ENCODE assay signal across 8 cellular contexts in the genomic region with DNA sequence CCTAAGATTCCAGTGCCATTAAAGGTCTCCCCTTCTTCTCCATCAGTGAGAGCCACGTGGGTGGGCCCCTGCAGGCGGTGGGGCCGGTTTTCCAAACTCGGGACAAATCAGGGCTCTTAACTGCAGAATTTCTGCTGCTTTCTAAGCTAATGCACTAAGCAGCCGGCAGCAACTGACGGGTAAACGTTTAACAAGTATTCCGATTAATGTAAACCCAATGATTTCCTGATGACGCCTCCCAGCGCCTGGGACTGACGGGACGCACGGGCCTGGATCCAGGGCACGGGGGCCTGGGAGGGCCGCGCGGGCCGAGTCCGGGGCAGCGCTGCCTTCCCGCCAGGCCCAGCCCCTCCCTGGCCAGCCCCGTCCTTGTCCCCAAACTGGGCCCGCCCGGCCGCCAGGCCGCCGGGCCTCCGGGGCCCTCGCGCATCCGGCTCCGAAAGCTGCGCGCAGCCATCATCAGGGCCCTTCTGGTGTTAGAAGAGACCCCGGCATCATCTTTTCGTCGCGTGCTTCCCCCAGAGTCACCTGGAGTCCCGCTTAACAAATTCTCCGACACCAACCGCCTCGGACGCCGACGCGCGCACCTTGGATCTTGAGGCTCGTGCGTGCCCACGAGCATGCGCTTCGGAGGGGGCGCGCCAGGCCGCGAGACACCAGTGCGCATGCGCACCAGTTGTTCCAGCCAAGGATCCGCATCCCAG. TPM values are rescaled to one million over a fixed set of nuclear protein-coding genes. Genes with fewer than 3 reads are reported as not detected.
A peak's percentile ranks its signal among the peaks of the same experiment; 100 is the strongest.
DNase-seq lines count a peak whose midpoint lies in the region; ATAC-seq and TF ChIP-seq lines count a peak whose summit lies in the region.

A gene (minus strand): TSS at position 616 of the 704 bp plus-strand sequence. CDS start 1,812 bp downstream, outside the sequence.

- H3K27me3 ChIP-seq in liver (ENCODE audit: control insufficient read depth in 4 of 4, insufficient read depth in 4 of 4, low read length in 3 of 4): no peaks in the 10 kb centered on the region

- peaks cover 70% of the 10 kb centered on the region for H3K4me1 Mint-ChIP-seq in activated CD4-positive, alpha-beta memory T cell treated with anti-CD3 and anti-CD28 coated beads for 36 hours (ENCODE audit: low read depth)

- H3K4me3 ChIP-seq in liver (ENCODE audit: low read depth in 1 of 3, low read length in 3 of 3): peak within 1 kb of the TSS; percentile 61 to 84 (median 74)

- peak; percentile 63 for ATAC-seq in GM19043 (IDR thresholded peaks at IDR 0.05; ENCODE audit: low read depth, unreplicated experiment)
- peak; percentile 49 for ATAC-seq in HG03469 (IDR thresholded peaks at IDR 0.05; ENCODE audit: unreplicated experiment)

- no peaks in the 10 kb centered on the region for H3K36me3 ChIP-seq in liver (ENCODE audit: control insufficient read depth in 4 of 4, insufficient read depth in 3 of 4, low read depth in 1 of 4, low read length in 3 of 4)

- CTCF ChIA-PET in activated CD4-positive, alpha-beta memory T cell treated with anti-CD3 and anti-CD28 coated beads for 36 hours (lab: Charles Lee): interaction anchor here (0.5 to 2.4 kb wide), 4 partner anchors 29 to 288 kb away, joined by 3 to 7 read pairs (median 3); no protein-coding TSS in a partner anchor

- H3K4me3 Mint-ChIP-seq in activated CD4-positive, alpha-beta memory T cell treated with anti-CD3 and anti-CD28 coated beads for 36 hours: peak within 1 kb of the TSS; percentile 92

- TF ChIP-seq CTCF in liver (IDR thresholded peaks at IDR 0.05; ENCODE audit: low read depth, low read length, missing input control): no peak

- no peak for TF ChIP-seq RAD21 in liver (IDR thresholded peaks at IDR 0.05)

- POLR2A ChIA-PET in activated CD4-positive, alpha-beta memory T cell treated with anti-CD3 and anti-CD28 coated beads for 36 hours (lab: Charles Lee): no interaction called here

- peaks cover 40% of the 10 kb centered on the region for H3K36me3 Mint-ChIP-seq in activated CD4-positive, alpha-beta memory T cell treated with anti-CD3 and anti-CD28 coated beads for 36 hours

- WGBS in liver: under 1% methylated on average over 59 of the region's 59 CpGs

- peak within 1 kb of the TSS; percentile 86 for H3K27ac Mint-ChIP-seq in activated CD4-positive, alpha-beta memory T cell treated with anti-CD3 and anti-CD28 coated beads for 36 hours

- DNase-seq in AG08395 (ENCODE audit: low spot score) (peak; percentile 96), NCI-H748 (lab: John Stamatoyannopoulos, UW; ENCODE audit: unreplicated experiment) (peak; percentile 93), dermis microvascular lymphatic vessel endothelial cell (ENCODE audit: low read depth in 2 of 2) (peak; percentile 50 to 80)
- DNase-seq in activated CD4-positive, alpha-beta memory T cell treated with anti-CD3 and anti-CD28 coated beads for 36 hours: peak; percentile 82
- DNase-seq in stimulated activated CD4-positive, alpha-beta T cell treated with anti-CD3 and anti-CD28 coated beads, Interleukin-4, amount 100 ng/mL, for 1 hour: peak; percentile 82

- peak within 1 kb of the TSS; percentile 90 to 92 for H3K9ac ChIP-seq in liver (ENCODE audit: low read depth in 1 of 2, low read length in 2 of 2)

- H3K27ac ChIP-seq in liver (ENCODE audit: low read depth in 1 of 2, low read length in 2 of 2): peak within 1 kb of the TSS; percentile 94 to 96

- intact Hi-C loops in activated CD4-positive, alpha-beta memory T cell treated with anti-CD3 and anti-CD28 coated beads for 36 hours (cut with micrococcal nuclease): loop anchor here (2.0 kb wide), 1 partner anchor 14 kb away; a partner anchor contains a TSS

- peaks cover 0 to 7% (median 5%) of the 10 kb centered on the region in 4 donors for H3K4me1 ChIP-seq in liver (ENCODE audit: control insufficient read depth in 4 of 4, insufficient read depth in 4 of 4, low read length in 3 of 4)

- H3K9me3 ChIP-seq in liver (ENCODE audit: control insufficient read depth in 4 of 4, low read length in 3 of 4): no peaks in the 10 kb centered on the region

- H3K9me3 Mint-ChIP-seq in activated CD4-positive, alpha-beta memory T cell treated with anti-CD3 and anti-CD28 coated beads for 36 hours: no peaks in the 10 kb centered on the region

- H3K27me3 Mint-ChIP-seq in activated CD4-positive, alpha-beta memory T cell treated with anti-CD3 and anti-CD28 coated beads for 36 hours: no peaks in the 10 kb centered on the region

TF ChIP-seq in liver, 16 proteins besides CTCF, POLR2A, EP300 and RAD21:
- TF ChIP-seq GABPA (IDR thresholded peaks at IDR 0.05 in 1 of 2, conservative IDR thresholded peaks at IDR 0.05 in 1 of 2) (no peak), YY1 (IDR thresholded peaks at IDR 0.05) (peak; percentile 22), SP1 (IDR thresholded peaks at IDR 0.05) (no peak), RXRA (IDR thresholded peaks at IDR 0.05) (peak in 1 of 2 donors; percentile 80), JUND (IDR thresholded peaks at IDR 0.05) (no peak), NR2F2 (IDR thresholded peaks at IDR 0.05) (no peak), HNF4G (IDR thresholded peaks at IDR 0.05) (no peak), EGR1 (IDR thresholded peaks at IDR 0.05; ENCODE audit: low read depth in 2 of 2) (no peak), FOXA2 (IDR thresholded peaks at IDR 0.05) (no peak), FOXA1 (IDR thresholded peaks at IDR 0.05) (no peak), HNF4A (conservative IDR thresholded peaks at IDR 0.05) (peak; percentile 29 to 42), TAF1 (conservative IDR thresholded peaks at IDR 0.05) (no peak)
- TF ChIP-seq, protein P1, sequence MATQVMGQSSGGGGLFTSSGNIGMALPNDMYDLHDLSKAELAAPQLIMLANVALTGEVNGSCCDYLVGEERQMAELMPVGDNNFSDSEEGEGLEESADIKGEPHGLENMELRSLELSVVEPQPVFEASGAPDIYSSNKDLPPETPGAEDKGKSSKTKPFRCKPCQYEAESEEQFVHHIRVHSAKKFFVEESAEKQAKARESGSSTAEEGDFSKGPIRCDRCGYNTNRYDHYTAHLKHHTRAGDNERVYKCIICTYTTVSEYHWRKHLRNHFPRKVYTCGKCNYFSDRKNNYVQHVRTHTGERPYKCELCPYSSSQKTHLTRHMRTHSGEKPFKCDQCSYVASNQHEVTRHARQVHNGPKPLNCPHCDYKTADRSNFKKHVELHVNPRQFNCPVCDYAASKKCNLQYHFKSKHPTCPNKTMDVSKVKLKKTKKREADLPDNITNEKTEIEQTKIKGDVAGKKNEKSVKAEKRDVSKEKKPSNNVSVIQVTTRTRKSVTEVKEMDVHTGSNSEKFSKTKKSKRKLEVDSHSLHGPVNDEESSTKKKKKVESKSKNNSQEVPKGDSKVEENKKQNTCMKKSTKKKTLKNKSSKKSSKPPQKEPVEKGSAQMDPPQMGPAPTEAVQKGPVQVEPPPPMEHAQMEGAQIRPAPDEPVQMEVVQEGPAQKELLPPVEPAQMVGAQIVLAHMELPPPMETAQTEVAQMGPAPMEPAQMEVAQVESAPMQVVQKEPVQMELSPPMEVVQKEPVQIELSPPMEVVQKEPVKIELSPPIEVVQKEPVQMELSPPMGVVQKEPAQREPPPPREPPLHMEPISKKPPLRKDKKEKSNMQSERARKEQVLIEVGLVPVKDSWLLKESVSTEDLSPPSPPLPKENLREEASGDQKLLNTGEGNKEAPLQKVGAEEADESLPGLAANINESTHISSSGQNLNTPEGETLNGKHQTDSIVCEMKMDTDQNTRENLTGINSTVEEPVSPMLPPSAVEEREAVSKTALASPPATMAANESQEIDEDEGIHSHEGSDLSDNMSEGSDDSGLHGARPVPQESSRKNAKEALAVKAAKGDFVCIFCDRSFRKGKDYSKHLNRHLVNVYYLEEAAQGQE (IDR thresholded peaks at IDR 0.05): peak; percentile 8
- TF ChIP-seq, protein P2, sequence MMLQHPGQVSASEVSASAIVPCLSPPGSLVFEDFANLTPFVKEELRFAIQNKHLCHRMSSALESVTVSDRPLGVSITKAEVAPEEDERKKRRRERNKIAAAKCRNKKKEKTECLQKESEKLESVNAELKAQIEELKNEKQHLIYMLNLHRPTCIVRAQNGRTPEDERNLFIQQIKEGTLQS (IDR thresholded peaks at IDR 0.05): no peak
- TF ChIP-seq, protein P3, sequence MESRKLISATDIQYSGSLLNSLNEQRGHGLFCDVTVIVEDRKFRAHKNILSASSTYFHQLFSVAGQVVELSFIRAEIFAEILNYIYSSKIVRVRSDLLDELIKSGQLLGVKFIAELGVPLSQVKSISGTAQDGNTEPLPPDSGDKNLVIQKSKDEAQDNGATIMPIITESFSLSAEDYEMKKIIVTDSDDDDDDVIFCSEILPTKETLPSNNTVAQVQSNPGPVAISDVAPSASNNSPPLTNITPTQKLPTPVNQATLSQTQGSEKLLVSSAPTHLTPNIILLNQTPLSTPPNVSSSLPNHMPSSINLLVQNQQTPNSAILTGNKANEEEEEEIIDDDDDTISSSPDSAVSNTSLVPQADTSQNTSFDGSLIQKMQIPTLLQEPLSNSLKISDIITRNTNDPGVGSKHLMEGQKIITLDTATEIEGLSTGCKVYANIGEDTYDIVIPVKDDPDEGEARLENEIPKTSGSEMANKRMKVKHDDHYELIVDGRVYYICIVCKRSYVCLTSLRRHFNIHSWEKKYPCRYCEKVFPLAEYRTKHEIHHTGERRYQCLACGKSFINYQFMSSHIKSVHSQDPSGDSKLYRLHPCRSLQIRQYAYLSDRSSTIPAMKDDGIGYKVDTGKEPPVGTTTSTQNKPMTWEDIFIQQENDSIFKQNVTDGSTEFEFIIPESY (IDR thresholded peaks at IDR 0.05): no peak
- TF ChIP-seq, protein P4, sequence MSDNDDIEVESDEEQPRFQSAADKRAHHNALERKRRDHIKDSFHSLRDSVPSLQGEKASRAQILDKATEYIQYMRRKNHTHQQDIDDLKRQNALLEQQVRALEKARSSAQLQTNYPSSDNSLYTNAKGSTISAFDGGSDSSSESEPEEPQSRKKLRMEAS (IDR thresholded peaks at IDR 0.05): peak; percentile 86

RNA-seq across cellular contexts. Expression of the gene that starts here (rescaled TPM):
- total RNA-seq in activated CD4-positive, alpha-beta memory T cell treated with anti-CD3 and anti-CD28 coated beads for 36 hours: 10 to 100 TPM; 19.7 to 21.2 TPM
- total RNA-seq in dermis microvascular lymphatic vessel endothelial cell (9.6 and 13.1 TPM in 2 replicates), liver (10 to 100 TPM in 1 of 2 donors, 1 to 10 TPM in 1; 7.4 to 29.7 TPM)
- polyA plus RNA-seq in liver: 10 to 100 TPM in 1 of 2 donors, 1 to 10 TPM in 1; 5.8 to 12.4 TPM

Comparison
In these comparisons a context has a peak if more than half of its experiments do, and no peak if none do; other contexts are left out.
1. Peak in every context shown above with its lines: DNase-seq, ATAC-seq, H3K4me3 ChIP-seq and H3K27ac ChIP-seq.